In genomic region chr6:14309516-14309915, GRCh38 we compare ENCODE assay signal across 17 cellular contexts.
"Had no signal": no experiment of that assay in that cellular context is flagged by ENCODE, and none has a peak within 500 bp of the region (broad histone marks: within the 10 kb centered on the region; RNA-seq: fewer than 3 reads in every experiment).

No MANE protein-coding gene starts in this region.

- H3K27me3 ChIP-seq: gastroesophageal sphincter, heart left ventricle, neutrophil, spleen, upper lobe of right lung had no signal

- H3K4me3 ChIP-seq: gastroesophageal sphincter, heart left ventricle, spleen, thoracic aorta, upper lobe of right lung had no signal

- H3K36me3 ChIP-seq: gastroesophageal sphincter, heart left ventricle, neutrophil, spleen, thoracic aorta, upper lobe of right lung had no signal

- H3K9me3 ChIP-seq: gastroesophageal sphincter, heart left ventricle, neutrophil, spleen, thoracic aorta, upper lobe of right lung had no signal

- H3K4me1 ChIP-seq: gastroesophageal sphincter had no signal

- H3K27ac ChIP-seq: gastroesophageal sphincter, heart left ventricle, neutrophil, spleen, thoracic aorta had no signal

- DNase-seq: activated CD4-positive, alpha-beta memory T cell treated with anti-CD3 and anti-CD28 coated beads, Interleukin-2, amount 10 ng/mL, durations not matched to agents 7 days and 5 days; activated CD4-positive, alpha-beta T cell treated with anti-CD3 and anti-CD28 coated beads for 48 hours; activated CD4-positive, CD25-positive, alpha-beta regulatory T cell; activated CD8-positive, alpha-beta memory T cell treated with anti-CD3 and anti-CD28 coated beads, Interleukin-2, amount 10 ng/mL, durations not matched to agents 7 days and 5 days; amniotic stem cell; effector CD4-positive, alpha-beta T cell; heart left ventricle; kidney glomerular epithelial cell; spleen; stimulated activated CD4-positive, alpha-beta T cell treated with anti-CD3 and anti-CD28 coated beads, Interleukin-4, amount 100 ng/mL, for 4 hours; upper lobe of right lung had no signal

- ATAC-seq: activated CD8-positive, alpha-beta memory T cell treated with anti-CD3 and anti-CD28 coated beads, Interleukin-2, amount 10 ng/mL, durations not matched to agents 7 days and 5 days; esophagus mucosa; gastroesophageal sphincter; heart left ventricle; natural killer cell treated with Interleukin-12 subunit alpha and Interleukin-12 subunit beta and Interleukin-15 and Interleukin-18, amount 100 ng/mL, for 72 hours; stimulated activated memory B cell treated with anti-CD40 and anti-IgM and Interleukin-4, amounts not matched to agents 10 μg/mL and 1 μg/mL and 100 μg/mL, for 72 hours; upper lobe of right lung had no signal
